1 cellular context compared by ENCODE assay signal in genomic region chr11:75263944-75264349, GRCh38.
TF ChIP-seq lines count a peak whose summit lies in the region.

No MANE protein-coding gene starts in this region.

TF ChIP-seq in GM23338, 12 proteins besides CTCF, POLR2A, EP300 and RAD21 (continued from another document):
- TF ChIP-seq ZNF462 (CRISPR knock-in tag; IDR thresholded peaks at IDR 0.05) (no peak), EZH2phosphoT487 (IDR thresholded peaks at IDR 0.05; ENCODE audit: unreplicated experiment) (no peak), ZNF114 (CRISPR knock-in tag; IDR thresholded peaks at IDR 0.05) (no peak), CREB1 (CRISPR knock-in tag; IDR thresholded peaks at IDR 0.05; ENCODE audit: low read depth) (no peak), NANOG (IDR thresholded peaks at IDR 0.05; ENCODE audit: borderline replicate concordance) (no peak), JUNB (IDR thresholded peaks at IDR 0.05; ENCODE audit: unreplicated experiment) (no peak), STAT1 (IDR thresholded peaks at IDR 0.05; ENCODE audit: unreplicated experiment) (no peak), EZH2 (IDR thresholded peaks at IDR 0.05; ENCODE audit: low read depth, unreplicated experiment) (no peak), REST (IDR thresholded peaks at IDR 0.05; ENCODE audit: unreplicated experiment) (no peak)
